5 cellular contexts compared by ENCODE assay signal in the genomic region with DNA sequence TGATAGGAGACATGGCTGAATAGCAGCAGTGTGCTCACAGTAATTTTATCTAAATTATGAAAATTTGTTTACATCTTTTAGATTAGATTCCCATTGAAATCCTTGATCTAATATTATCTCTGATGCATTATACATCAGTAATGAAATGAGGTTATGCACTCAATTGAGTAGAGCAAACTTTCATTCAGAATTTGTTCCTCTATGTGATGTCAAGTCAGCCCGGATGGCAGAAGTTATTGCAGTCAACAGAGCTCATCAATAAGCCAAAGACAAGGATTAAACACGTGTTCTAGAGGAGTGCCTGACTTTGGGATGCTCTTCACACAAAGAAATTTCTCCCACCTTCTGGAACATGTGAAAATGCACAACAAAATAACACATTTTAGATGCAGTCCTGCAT.
"Had no signal": no experiment of that assay in that cellular context is flagged by ENCODE, and none has a peak within 500 bp of the region (broad histone marks: within the 10 kb centered on the region; RNA-seq: fewer than 3 reads in every experiment).

No MANE protein-coding gene starts in this region.

- H3K4me1 Mint-ChIP-seq: GM23338, H9 had no signal

- H3K4me2 ChIP-seq: GM23338 had no signal

- H3K4me3 ChIP-seq: GM23338, K562 had no signal

- H3K4me3 Mint-ChIP-seq: GM23338, H9 had no signal

- ATAC-seq: GM23338, K562 had no signal

- DNase-seq: H9, HCEC 1CT, IMR-90 had no signal

- H3K27ac Mint-ChIP-seq: GM23338, H9 had no signal
